8 cellular contexts compared by ENCODE assay signal in the genomic region with DNA sequence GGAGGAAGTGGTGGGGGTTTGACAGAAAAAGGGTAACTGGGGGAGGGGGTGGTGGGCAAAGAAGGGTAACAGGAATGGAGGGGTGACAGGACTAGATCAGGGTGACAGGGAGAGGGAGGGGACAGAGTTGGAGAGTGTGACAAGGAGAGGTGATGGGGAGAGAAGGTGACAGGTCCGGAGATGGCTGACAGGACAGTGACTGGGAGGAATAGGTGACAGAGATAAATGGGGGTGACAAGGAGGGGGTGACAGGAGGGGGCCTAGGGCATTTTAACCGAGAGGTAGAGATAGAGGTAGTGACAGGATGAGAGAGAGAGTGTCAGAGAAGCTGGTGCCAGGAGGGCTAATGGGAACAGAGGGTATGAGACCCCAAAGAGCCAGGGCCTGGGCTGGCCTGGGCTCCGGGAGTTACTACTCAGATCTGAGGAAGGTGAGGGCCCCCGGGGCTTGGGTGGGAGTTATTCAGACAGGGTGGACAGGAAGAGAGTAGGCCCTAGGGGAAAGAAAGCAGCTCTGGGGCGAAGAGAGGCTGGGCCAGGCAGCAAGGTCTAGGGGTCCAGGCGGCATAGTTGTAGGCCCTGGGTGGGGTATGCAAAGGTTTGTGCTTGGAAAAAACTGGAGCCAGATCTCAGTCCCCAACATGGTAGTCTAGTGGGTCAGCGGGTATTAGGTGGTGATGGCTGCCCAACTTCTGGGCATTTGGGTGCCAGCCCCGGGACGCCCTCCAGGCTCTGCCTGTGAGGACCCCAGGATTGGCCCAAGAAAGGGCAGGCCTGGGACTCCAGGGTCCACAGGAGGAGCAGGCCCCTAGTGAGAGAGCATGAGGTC. TPM values are rescaled to one million over a fixed set of nuclear protein-coding genes. Genes with fewer than 3 reads are reported as not detected.
DNase-seq lines count a peak whose midpoint lies in the region; ATAC-seq and TF ChIP-seq lines count a peak whose summit lies in the region.

No MANE protein-coding gene starts in this region.

- peak; percentile 52 for DNase-seq in GM23248
- DNase-seq in left cardiac atrium = peak; percentile 20
- no peak for DNase-seq in skeletal muscle cell (ENCODE audit: low read depth)
- no peak for DNase-seq in foreskin melanocyte
- DNase-seq in T-helper 9 cell = no peak
- DNase-seq in NCI-H345 treated with DMSO at 0.1 percent for 48 hours (lab: John Stamatoyannopoulos, UW; ENCODE audit: unreplicated experiment) = no peak

- in situ Hi-C loops in GM23248 (cut with MboI) = no loop called here

- H4K20me1 ChIP-seq in GM23248 (ENCODE audit: insufficient read depth) (no peaks in the 10 kb centered on the region), SU-DHL-6 (ENCODE audit: low read depth, low read length) (no peaks in the 10 kb centered on the region)

- peak overlapping the region; percentile 83 for H3K4me3 ChIP-seq in GM23248
- peak overlapping the region; percentile 65 for H3K4me3 ChIP-seq in SU-DHL-6 (ENCODE audit: insufficient read depth, low read length, poor library complexity, severe bottlenecking)
- H3K4me3 ChIP-seq in skeletal muscle cell (ENCODE audit: low read depth, low read length) = peak overlapping the region; percentile 66

- peaks cover 6% of the 10 kb centered on the region for H3K4me1 ChIP-seq in GM23248 (ENCODE audit: insufficient read depth)

- no peak overlapping the region for H2AFZ ChIP-seq in GM23248
- no peak overlapping the region for H2AFZ ChIP-seq in SU-DHL-6 (ENCODE audit: low read depth, low read length, severe bottlenecking)

- intact Hi-C loops in left cardiac atrium (cut with DNase I) = no loop called here

- peaks cover 17% of the 10 kb centered on the region for H3F3A ChIP-seq in GM23248 (ENCODE audit: insufficient read depth)
- no peaks in the 10 kb centered on the region for H3F3A ChIP-seq in SU-DHL-6 (ENCODE audit: insufficient read depth)

- H3K9ac ChIP-seq in GM23248 (peak overlapping the region; percentile 96), SU-DHL-6 (ENCODE audit: low read length) (peak overlapping the region; percentile 68)

- peak overlapping the region; percentile 95 for H3K4me2 ChIP-seq in GM23248 (ENCODE audit: unreplicated experiment)
- peak overlapping the region; percentile 84 for H3K4me2 ChIP-seq in SU-DHL-6 (ENCODE audit: low read depth, low read length, poor library complexity, severe bottlenecking)

- H3K79me2 ChIP-seq in GM23248 (ENCODE audit: insufficient read depth) = peaks cover 47% of the 10 kb centered on the region
- peaks cover 11% of the 10 kb centered on the region; the same call in 1 of the 2 replicates for H3K79me2 ChIP-seq in SU-DHL-6 (ENCODE audit: insufficient read depth, low read length)

- no peak for ATAC-seq in left cardiac atrium
- no peak for ATAC-seq in HG03457 (IDR thresholded peaks at IDR 0.05; ENCODE audit: unreplicated experiment)

- no peak for TF ChIP-seq CTCF in SU-DHL-6 (IDR thresholded peaks at IDR 0.05; ENCODE audit: insufficient read depth, low read length, poor library complexity, severe bottlenecking)

- H3K9me2 ChIP-seq in GM23248 (ENCODE audit: insufficient read depth) = no peaks in the 10 kb centered on the region
- H3K9me2 ChIP-seq in SU-DHL-6 (replicated peaks; ENCODE audit: insufficient read depth, low read length) = no peaks in the 10 kb centered on the region

- H3K9me3 ChIP-seq in GM23248 (ENCODE audit: low read depth) (no peaks in the 10 kb centered on the region), SU-DHL-6 (ENCODE audit: insufficient read depth, low read length) (no peaks in the 10 kb centered on the region)

- 0 to 1% methylated on average over 7 to 9 of the region's 9 CpGs for WGBS in GM23248 (ENCODE audit: low coverage in 1 of 2, low lambda C conversion rate in 2 of 2, missing lambda C conversion rate in 2 of 2), 2 experiments

- H3K36me3 ChIP-seq in GM23248 (ENCODE audit: low read depth) = no peaks in the 10 kb centered on the region
- no peaks in the 10 kb centered on the region for H3K36me3 ChIP-seq in SU-DHL-6 (ENCODE audit: low read length)

- H3K27ac ChIP-seq in GM23248 (peak overlapping the region; percentile 99), SU-DHL-6 (ENCODE audit: low read depth, low read length) (peak overlapping the region; percentile 80)

- no peaks in the 10 kb centered on the region for H3K27me3 ChIP-seq in GM23248 (replicated peaks; ENCODE audit: insufficient read depth)
- no peaks in the 10 kb centered on the region for H3K27me3 ChIP-seq in SU-DHL-6 (ENCODE audit: low read length)

RNA-seq across cellular contexts. Expression of a gene that starts 0.7 kb away (rescaled TPM):
- 17.5 and 22.3 TPM in 2 replicates for total RNA-seq in GM23248 (2014; rRNA removed; shearing (Covaris generic))
- 7.8 and 8.3 TPM in 2 replicates for polyA plus RNA-seq in GM23248 (2016; fragmentation: Nextera tagmentation; extraction: Ambion mirVana)
- 10 to 100 TPM; 34.7 to 42.1 TPM for total RNA-seq in left cardiac atrium

RNA-seq across cellular contexts. Expression of a gene that starts 14.8 kb away (rescaled TPM):
- 29.6 and 31.9 TPM in 2 replicates for total RNA-seq in GM23248 (2014; rRNA removed; shearing (Covaris generic))
- 21.2 and 24.7 TPM in 2 replicates for polyA plus RNA-seq in GM23248 (2016; fragmentation: Nextera tagmentation; extraction: Ambion mirVana)
- total RNA-seq in left cardiac atrium = 10 to 100 TPM; 37.9 to 50.6 TPM

RNA-seq across cellular contexts. Expression of a gene that starts 27.3 kb away (rescaled TPM):
- 23.1 and 33.4 TPM in 2 replicates for total RNA-seq in GM23248 (2014; rRNA removed; shearing (Covaris generic))
- polyA plus RNA-seq in GM23248 (2016; fragmentation: Nextera tagmentation; extraction: Ambion mirVana) = 13.0 and 13.1 TPM in 2 replicates
- 10 to 100 TPM; 31.7 to 34.4 TPM for total RNA-seq in left cardiac atrium

RNA-seq across cellular contexts. Expression of a gene that starts 32.2 kb away (rescaled TPM):
- total RNA-seq in GM23248 (2014; rRNA removed; shearing (Covaris generic)) = 1.1 TPM in 1 of 2 replicates, not detected in the other
- 0.84 and 1.1 TPM in 2 replicates for polyA plus RNA-seq in GM23248 (2016; fragmentation: Nextera tagmentation; extraction: Ambion mirVana)
- total RNA-seq in left cardiac atrium = under 1 TPM; 0.12 to 0.16 TPM

RNA-seq across cellular contexts. Expression of a gene that starts 32.7 kb away (rescaled TPM):
- 22.5 and 26.0 TPM in 2 replicates for total RNA-seq in GM23248 (2014; rRNA removed; shearing (Covaris generic))
- 19.4 and 22.1 TPM in 2 replicates for polyA plus RNA-seq in GM23248 (2016; fragmentation: Nextera tagmentation; extraction: Ambion mirVana)
- total RNA-seq in left cardiac atrium = 1 to 10 TPM; 4.1 to 6.2 TPM

Comparison
In these comparisons a context has a peak if more than half of its experiments do, and no peak if none do; other contexts are left out.
1. DNase-seq: peak in GM23248 (single experiment) and left cardiac atrium (single experiment); none in skeletal muscle cell (single experiment), foreskin melanocyte (single experiment), T-helper 9 cell (single experiment) and NCI-H345 treated with DMSO at 0.1 percent for 48 hours (single experiment).
2. Peak in every context shown above with its lines, with median percentiles within 50 percentile points of each other: H3K4me3 ChIP-seq.